Comparison of ENCODE assay signal across 8 cellular contexts in genomic region chr1:2194319-2194897, GRCh38. TPM values are rescaled to one million over a fixed set of nuclear protein-coding genes. Genes with fewer than 3 reads are reported as not detected.
A peak's percentile ranks its signal among the peaks of the same experiment; 100 is the strongest.
DNase-seq lines count a peak whose midpoint lies in the region; ATAC-seq and TF ChIP-seq lines count a peak whose summit lies in the region.

Gene FAAP20 (minus strand): TSS chr1:2194772. CDS start chr1:2194749, 23 bp downstream.

- 3% methylated on average over 54 of the region's 63 CpGs for WGBS in prostate gland

- no peaks in the 10 kb centered on the region for H3K9me3 Mint-ChIP-seq in CD8-positive, alpha-beta T cell

- peaks cover 31% of the 10 kb centered on the region for H3K4me1 Mint-ChIP-seq in CD8-positive, alpha-beta T cell (ENCODE audit: low read depth)

- CTCF ChIA-PET in CD8-positive, alpha-beta T cell (lab: Charles Lee): interaction anchor here (0.7 to 12.6 kb wide), 43 partner anchors 9 to 391 kb away, joined by 3 to 332 read pairs (median 4); partner anchors contain the start of genes MORN1, PANK4 and RER1

- H3K36me3 Mint-ChIP-seq in CD8-positive, alpha-beta T cell: peaks cover 2% of the 10 kb centered on the region

- TF ChIP-seq CTCF in CD8-positive, alpha-beta T cell (IDR thresholded peaks at IDR 0.05): no peak
- TF ChIP-seq CTCF in left ventricle myocardium inferior (IDR thresholded peaks at IDR 0.05; ENCODE audit: borderline replicate concordance) (no peak), prostate gland (IDR thresholded peaks at IDR 0.05) (no peak)

- H3K27ac Mint-ChIP-seq in CD8-positive, alpha-beta T cell: peak within 1 kb of the TSS; percentile 93

- H3K4me1 ChIP-seq in CD8-positive, alpha-beta T cell (ENCODE audit: insufficient read depth, low read length): peaks cover 40% of the 10 kb centered on the region
- H3K4me1 ChIP-seq in left ventricle myocardium inferior (peaks cover 71% of the 10 kb centered on the region), prostate gland (replicated peaks) (peaks cover 24% of the 10 kb centered on the region)

- TF ChIP-seq POLR2A in GM19099 (IDR thresholded peaks at IDR 0.05; ENCODE audit: extremely low read depth, insufficient read length, low read depth) (peak; percentile 79), prostate gland (IDR thresholded peaks at IDR 0.05) (no peak)

- H3K27ac ChIP-seq in CD8-positive, alpha-beta T cell (ENCODE audit: low read depth, low read length): peak within 1 kb of the TSS; percentile 77
- H3K27ac ChIP-seq in left ventricle myocardium inferior (replicated peaks): peak within 1 kb of the TSS; percentile 99
- H3K27ac ChIP-seq in prostate gland: peak within 1 kb of the TSS; percentile 96 to 98

- H3K36me3 ChIP-seq in CD8-positive, alpha-beta T cell (ENCODE audit: insufficient read depth, low read length): no peaks in the 10 kb centered on the region
- H3K36me3 ChIP-seq in left ventricle myocardium inferior (no peaks in the 10 kb centered on the region), prostate gland (no peaks in the 10 kb centered on the region)

- H3K4me3 ChIP-seq in CD8-positive, alpha-beta T cell (ENCODE audit: low read depth, low read length): peak within 1 kb of the TSS; percentile 66
- H3K4me3 ChIP-seq in left ventricle myocardium inferior: peak within 1 kb of the TSS; percentile 86
- peak within 1 kb of the TSS; percentile 69 to 76 for H3K4me3 ChIP-seq in prostate gland

- peak; percentile 66 for ATAC-seq in CD8-positive, alpha-beta T cell
- peak; percentile 61 for ATAC-seq in HG03175 (IDR thresholded peaks at IDR 0.05; ENCODE audit: unreplicated experiment)

- H3K9me3 ChIP-seq in CD8-positive, alpha-beta T cell (ENCODE audit: low read length): no peaks in the 10 kb centered on the region
- H3K9me3 ChIP-seq in left ventricle myocardium inferior (replicated peaks): no peaks in the 10 kb centered on the region
- no peaks in the 10 kb centered on the region for H3K9me3 ChIP-seq in prostate gland

- H3K27me3 Mint-ChIP-seq in CD8-positive, alpha-beta T cell (ENCODE audit: low read depth): no peaks in the 10 kb centered on the region

- no peaks in the 10 kb centered on the region for H3K27me3 ChIP-seq in CD8-positive, alpha-beta T cell (ENCODE audit: insufficient read depth, low read length)
- H3K27me3 ChIP-seq in left ventricle myocardium inferior (ENCODE audit: low read depth) (no peaks in the 10 kb centered on the region), prostate gland (replicated peaks; ENCODE audit: insufficient read depth) (no peaks in the 10 kb centered on the region)

- DNase-seq in CD8-positive, alpha-beta T cell: peak in 3 of 7 experiments; percentile 59 to 70 (median 70)
- DNase-seq in RPMI7951 (ENCODE audit: low read depth) (peak; percentile 64), amniotic epithelial cell (ENCODE audit: low read depth) (peak; percentile 44), left ventricle myocardium inferior (peak; percentile 77), prostate gland (ENCODE audit: low spot score) (peak; percentile 56), UCSD-AML1 (lab: John Stamatoyannopoulos, UW; ENCODE audit: unreplicated experiment) (no peak)

- intact Hi-C loops in CD8-positive, alpha-beta T cell (cut with DNase I, micrococcal nuclease): loop anchor here (1.0 to 2.0 kb wide), 9 partner anchors 32 to 360 kb away; partner anchors contain the start of genes MORN1 (in 1 of the 2), PANK4 (in 1 of the 2), RER1 (in 1 of the 2) and TMEM52 (in 1 of the 2)
- intact Hi-C loops in left ventricle myocardium inferior (cut with micrococcal nuclease) (no loop called here), prostate gland (cut with DNase I) (loop anchor here (10.0 kb wide), 2 partner anchors 330 to 390 kb away; partner anchors contain the start of genes PANK4 and PRXL2B)

- POLR2A ChIA-PET in CD8-positive, alpha-beta T cell (lab: Charles Lee): interaction anchor here (0.5 to 2.3 kb wide), 18 partner anchors 31 to 392 kb away, joined by 3 to 16 read pairs (median 5); partner anchors contain the start of genes MORN1, PEX10, PRXL2B and RER1

- peak within 1 kb of the TSS; percentile 87 for H3K4me3 Mint-ChIP-seq in CD8-positive, alpha-beta T cell

RNA-seq across cellular contexts. Expression of gene FAAP20, which starts in this region (rescaled TPM):
- 10 to 100 TPM; 53.6 to 61.1 TPM for total RNA-seq in CD8-positive, alpha-beta T cell
- 30.3 and 38.3 TPM in 2 replicates for total RNA-seq in RPMI7951 (2014; rRNA removed; shearing (Covaris generic))
- total RNA-seq in left ventricle myocardium inferior (37.0 TPM), prostate gland (10 to 100 TPM; 55.9 to 70.4 TPM)
